Comparison of ENCODE assay signal across 4 cellular contexts in genomic region chr1:211937422-211937821, GRCh38.
DNase-seq lines count a peak whose midpoint lies in the region; ATAC-seq, FAIRE-seq and TF ChIP-seq lines count a peak whose summit lies in the region.
"Not testable (repeated sequence)": the region's sequence is repeated elsewhere in the genome, so short reads cannot be mapped to it uniquely, and the experiment has no call there.

No MANE protein-coding gene starts in this region.

- H3K9me3 Mint-ChIP-seq in WTC11: not testable (repeated sequence)

- H3K9ac ChIP-seq in GM12878 (ENCODE audit: control insufficient read depth, insufficient read depth, low read length): not testable (repeated sequence)

- in situ Hi-C loops in GM12878 (cut with MboI): loop anchor here (5.0 kb wide), 2 partner anchors 105 to 240 kb away; partner anchors contain the start of gene LPGAT1

- not testable (repeated sequence) for TF ChIP-seq RAD21 in A549 (conservative IDR thresholded peaks at IDR 0.05 in 1 of 2, IDR thresholded peaks at IDR 0.05 in 1 of 2); GM12878 (IDR thresholded peaks at IDR 0.05; ENCODE audit: insufficient read depth, low read depth, low read length)

- intact Hi-C loops in GM12878 (cut with micrococcal nuclease; ENCODE audit: unreplicated experiment): loop anchor here (5.0 kb wide), 4 partner anchors 50 to 255 kb away; no protein-coding TSS in a partner anchor

- H3K9me3 ChIP-seq in A549; HEK293 (ENCODE audit: control insufficient read depth, insufficient read depth, low read depth, low read length); GM12878 (replicated peaks; ENCODE audit: control insufficient read depth, insufficient read depth, low read length): not testable (repeated sequence)

- not testable (repeated sequence) for H3K27me3 ChIP-seq in GM12878 (replicated peaks in 1 of 2; ENCODE audit: control insufficient read depth in 2 of 2, insufficient read depth in 2 of 2, low read length in 1 of 2)

- not testable (repeated sequence) for H3K4me1 Mint-ChIP-seq in WTC11

- not testable (repeated sequence) for ATAC-seq in A549, WTC11, GM12878

- not testable (repeated sequence) for H3K4me1 ChIP-seq in A549; HEK293 (ENCODE audit: control insufficient read depth, insufficient read depth, low read length)
- peaks cover 61% of the 10 kb centered on the region for H3K4me1 ChIP-seq in GM12878 (ENCODE audit: control insufficient read depth, insufficient read depth, low read length)

- H3K4me3 Mint-ChIP-seq in WTC11: not testable (repeated sequence)

- not testable (repeated sequence) for H3K4me2 ChIP-seq in A549; GM12878 (ENCODE audit: control insufficient read depth, insufficient read depth)

- CTCF ChIA-PET in A549 (lab: Yijun Ruan, JAX); WTC11 (lab: Charles Lee): not testable (repeated sequence)
- CTCF ChIA-PET in HEK293 (lab: Yijun Ruan, JAX): interaction anchor here (1.4 kb wide), 1 partner anchor 257 kb away, joined by 3 read pairs; no protein-coding TSS in a partner anchor
- CTCF ChIA-PET in GM12878 (lab: Yijun Ruan, JAX): interaction anchor here (3.2 to 3.8 kb wide), 2 partner anchors 98 to 239 kb away, joined by 16 to 37 read pairs; partner anchors contain the start of genes DTL and INTS7

- TF ChIP-seq EP300 in A549 (IDR thresholded peaks at IDR 0.05); GM12878 (IDR thresholded peaks at IDR 0.05; ENCODE audit: borderline replicate concordance in 1 of 2, control insufficient read depth in 1 of 2, low read depth in 2 of 2, low read length in 2 of 2): not testable (repeated sequence)

- H3K79me2 ChIP-seq in GM12878 (ENCODE audit: control insufficient read depth, insufficient read depth, low read length): not testable (repeated sequence)

- RAD21 ChIA-PET in GM12878 (lab: Charles Lee; ENCODE audit: unreplicated experiment): interaction anchor here (0.7 to 4.7 kb wide), 7 partner anchors 26 to 240 kb away, joined by 3 to 79 read pairs (median 20); partner anchors contain the start of genes DTL and INTS7

- not testable (repeated sequence) for H3K27me3 Mint-ChIP-seq in WTC11 (ENCODE audit: low read depth)

- POLR2A ChIA-PET in A549 (lab: Yijun Ruan, JAX); HEK293 (lab: Yijun Ruan, JAX); WTC11 (lab: Charles Lee): not testable (repeated sequence)
- POLR2A ChIA-PET in GM12878 (lab: Charles Lee): interaction anchor here (1.6 to 3.5 kb wide), 3 partner anchors 48 to 239 kb away, joined by 3 to 21 read pairs (median 8); no protein-coding TSS in a partner anchor

- not testable (repeated sequence) for H3K27ac Mint-ChIP-seq in WTC11

- H2AFZ ChIP-seq in GM12878 (ENCODE audit: control insufficient read depth, low read depth, low read length): not testable (repeated sequence)

- not testable (repeated sequence) for H3K4me3 ChIP-seq in A549; HEK293 (ENCODE audit: low read depth, low read length); GM12878

- DNase-seq in A549 (ENCODE audit: low read depth in 1 of 2, low spot score in 1 of 2); WTC11 (ENCODE audit: low spot score); GM12878 (ENCODE audit: low read depth, low spot score): not testable (repeated sequence)

- SMC1A ChIA-PET in GM12878 (lab: Charles Lee; ENCODE audit: uncharacterized antibody, unreplicated experiment): interaction anchor here (1.1 to 4.6 kb wide), 7 partner anchors 14 to 257 kb away, joined by 3 to 82 read pairs (median 8); partner anchors contain the start of genes DTL and INTS7

- 93% methylated on average over 5 of the region's 5 CpGs for WGBS in A549 (ENCODE audit: missing lambda C conversion rate)
- WGBS in GM12878 (ENCODE audit: insufficient coverage, insufficient replicate concordance, low lambda C conversion rate, missing lambda C conversion rate): 99% methylated on average over 5 of the region's 5 CpGs

- not testable (repeated sequence) for FAIRE-seq in A549 (lab: Jason Lieb, UNC); GM12878 (lab: Jason Lieb, UNC)

- BruUV-seq in GM12878 (replicated peaks; lab: Mats Ljungman, UMichigan): not testable (repeated sequence)

- TF ChIP-seq CTCF in A549 (IDR thresholded peaks at IDR 0.05); HEK293 (tag by site-specific recombination; IDR thresholded peaks at IDR 0.05); WTC11 (IDR thresholded peaks at IDR 0.05); GM12878 (IDR thresholded peaks at IDR 0.05 in 2 of 3, conservative IDR thresholded peaks at IDR 0.05 in 1 of 3; ENCODE audit: control insufficient read depth in 2 of 3, extremely low read depth in 1 of 3, insufficient read depth in 1 of 3, low read depth in 3 of 3, low read length in 3 of 3): not testable (repeated sequence)

- peaks cover 12% of the 10 kb centered on the region for H3K36me3 Mint-ChIP-seq in WTC11

- H3K27ac ChIP-seq in A549; HEK293 (ENCODE audit: extremely low read depth, low read depth, low read length): not testable (repeated sequence)
- peak overlapping the region; percentile 75; the same call in 1 of the 2 replicates for H3K27ac ChIP-seq in GM12878 (ENCODE audit: control insufficient read depth, insufficient read depth)

- TF ChIP-seq POLR2A in A549 (IDR thresholded peaks at IDR 0.05; ENCODE audit: low read length); GM12878 (IDR thresholded peaks at IDR 0.05; ENCODE audit: low read depth, low read length): not testable (repeated sequence)

- H4K20me1 ChIP-seq in GM12878 (ENCODE audit: control insufficient read depth, insufficient read depth): not testable (repeated sequence)

- peaks cover 0 to 18% of the 10 kb centered on the region in 2 experiments for H3K36me3 ChIP-seq in HEK293 (ENCODE audit: control insufficient read depth in 2 of 2, insufficient read depth in 1 of 2, low read length in 2 of 2)
- H3K36me3 ChIP-seq in GM12878 (ENCODE audit: control insufficient read depth in 2 of 2, insufficient read depth in 2 of 2, low read length in 1 of 2): not testable (repeated sequence)

TF ChIP-seq in A549, 52 proteins besides CTCF, POLR2A, EP300 and RAD21:
- peak; percentile 32 for TF ChIP-seq ZC3H11A (IDR thresholded peaks at IDR 0.05)

TF ChIP-seq in HEK293, 187 proteins besides CTCF, POLR2A, EP300 and RAD21 (continues in another document):
- TF ChIP-seq ZNF654 (tag by site-specific recombination; IDR thresholded peaks at IDR 0.05; ENCODE audit: low read depth) (peak; percentile 12; the same call in 1 of the 2 replicates), ZNF426 (tag by site-specific recombination; IDR thresholded peaks at IDR 0.05) (peak; percentile 66), ZNF202 (tag by site-specific recombination; IDR thresholded peaks at IDR 0.05; ENCODE audit: borderline replicate concordance) (peak; percentile 19; the same call in 1 of the 2 replicates), ZNF394 (tag by site-specific recombination; IDR thresholded peaks at IDR 0.05; ENCODE audit: borderline replicate concordance) (peak; percentile 79; the same call in 1 of the 2 replicates), ZXDB (tag by site-specific recombination; IDR thresholded peaks at IDR 0.05) (peak; percentile 27; the same call in 1 of the 2 replicates)

TF ChIP-seq in WTC11, 78 proteins besides CTCF, POLR2A, EP300 and RAD21:
- peak; percentile 67 for TF ChIP-seq HMGA2 (CRISPR knock-in tag; IDR thresholded peaks at IDR 0.05)
